Comparison of ENCODE assay signal across 19 cellular contexts in the genomic region with DNA sequence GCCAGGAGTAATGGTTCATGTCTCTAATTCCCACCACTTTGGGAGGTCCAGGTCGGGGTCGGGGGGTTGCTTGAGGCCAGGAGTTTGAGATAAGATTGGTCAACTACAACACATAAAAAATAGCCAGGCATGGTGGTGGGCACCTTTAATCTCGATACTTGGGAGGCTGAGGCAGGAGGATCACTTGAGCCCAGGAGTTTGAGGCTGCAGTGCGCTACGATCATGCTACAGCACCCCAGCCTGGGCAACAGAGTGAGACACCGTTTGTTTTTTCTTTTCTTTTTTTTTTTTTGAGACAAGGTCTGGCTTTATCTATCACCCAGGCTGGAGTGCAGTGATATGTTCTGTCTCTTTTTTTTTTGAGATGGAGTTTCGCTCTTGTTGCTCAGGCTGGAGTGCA. TPM values are rescaled to one million over a fixed set of nuclear protein-coding genes. Genes with fewer than 3 reads are reported as not detected.
DNase-seq lines count a peak whose midpoint lies in the region; ATAC-seq and TF ChIP-seq lines count a peak whose summit lies in the region.
"Had no signal": no experiment of that assay in that cellular context is flagged by ENCODE, and none has a peak within 500 bp of the region (broad histone marks: within the 10 kb centered on the region; RNA-seq: fewer than 3 reads in every experiment).

No MANE protein-coding gene starts in this region.

- H3K27me3 Mint-ChIP-seq in stimulated activated naive CD8-positive, alpha-beta T cell treated with anti-CD3 and anti-CD28 coated beads, Interleukin-15, Interleukin-2, amounts not matched to agents 100 ng/mL and 50 ng/mL, for 24 hours: no peaks in the 10 kb centered on the region
- no peaks in the 10 kb centered on the region for H3K27me3 Mint-ChIP-seq in stimulated activated naive CD8-positive, alpha-beta T cell treated with anti-CD3 and anti-CD28 coated beads, Interleukin-15, amount 100 ng/mL, for 72 hours
- H3K27me3 Mint-ChIP-seq in T-cell (no peaks in the 10 kb centered on the region), nephron (ENCODE audit: low read depth) (no peaks in the 10 kb centered on the region)

- TF ChIP-seq CTCF in nephron (IDR thresholded peaks at IDR 0.05; ENCODE audit: unreplicated experiment in 3 of 3): no peak

- no peak overlapping the region for H3K27ac Mint-ChIP-seq in stimulated activated naive CD8-positive, alpha-beta T cell treated with anti-CD3 and anti-CD28 coated beads, Interleukin-15, Interleukin-2, amounts not matched to agents 100 ng/mL and 50 ng/mL, for 24 hours
- H3K27ac Mint-ChIP-seq in stimulated activated naive CD8-positive, alpha-beta T cell treated with anti-CD3 and anti-CD28 coated beads, Interleukin-15, amount 100 ng/mL, for 72 hours: no peak overlapping the region
- H3K27ac Mint-ChIP-seq in T-cell (no peak overlapping the region), nephron (no peak overlapping the region)

- no peaks in the 10 kb centered on the region for H3K9me3 Mint-ChIP-seq in stimulated activated naive CD8-positive, alpha-beta T cell treated with anti-CD3 and anti-CD28 coated beads, Interleukin-15, Interleukin-2, amounts not matched to agents 100 ng/mL and 50 ng/mL, for 24 hours
- H3K9me3 Mint-ChIP-seq in stimulated activated naive CD8-positive, alpha-beta T cell treated with anti-CD3 and anti-CD28 coated beads, Interleukin-15, amount 100 ng/mL, for 72 hours: no peaks in the 10 kb centered on the region
- H3K9me3 Mint-ChIP-seq in T-cell (no peaks in the 10 kb centered on the region), nephron (no peaks in the 10 kb centered on the region)

- ATAC-seq in stimulated activated naive CD8-positive, alpha-beta T cell treated with anti-CD3 and anti-CD28 coated beads, Interleukin-15, amount 100 ng/mL, for 72 hours: no peak
- ATAC-seq in T-cell (replicated peaks in 1 of 4) (no peak), GM18907 (IDR thresholded peaks at IDR 0.05; ENCODE audit: unreplicated experiment) (no peak)

- peak overlapping the region; percentile 94 for H3K4me3 Mint-ChIP-seq in stimulated activated naive CD8-positive, alpha-beta T cell treated with anti-CD3 and anti-CD28 coated beads, Interleukin-15, Interleukin-2, amounts not matched to agents 100 ng/mL and 50 ng/mL, for 24 hours
- no peak overlapping the region for H3K4me3 Mint-ChIP-seq in stimulated activated naive CD8-positive, alpha-beta T cell treated with anti-CD3 and anti-CD28 coated beads, Interleukin-15, amount 100 ng/mL, for 72 hours
- peak overlapping the region in 2 of 3 donors; percentile 7 to 13 for H3K4me3 Mint-ChIP-seq in T-cell
- peak overlapping the region in 2 of 3 experiments; percentile 30 to 97 for H3K4me3 Mint-ChIP-seq in nephron

- peaks cover 38% of the 10 kb centered on the region for H3K4me1 Mint-ChIP-seq in stimulated activated naive CD8-positive, alpha-beta T cell treated with anti-CD3 and anti-CD28 coated beads, Interleukin-15, Interleukin-2, amounts not matched to agents 100 ng/mL and 50 ng/mL, for 24 hours (ENCODE audit: low read depth)
- H3K4me1 Mint-ChIP-seq in stimulated activated naive CD8-positive, alpha-beta T cell treated with anti-CD3 and anti-CD28 coated beads, Interleukin-15, amount 100 ng/mL, for 72 hours: peaks cover 37% of the 10 kb centered on the region
- H3K4me1 Mint-ChIP-seq in T-cell (peaks cover 31 to 45% (median 32%) of the 10 kb centered on the region in 3 donors), nephron (peaks cover 31% of the 10 kb centered on the region)

- H3K36me3 Mint-ChIP-seq in stimulated activated naive CD8-positive, alpha-beta T cell treated with anti-CD3 and anti-CD28 coated beads, Interleukin-15, Interleukin-2, amounts not matched to agents 100 ng/mL and 50 ng/mL, for 24 hours (ENCODE audit: low read depth): peaks cover 3% of the 10 kb centered on the region
- H3K36me3 Mint-ChIP-seq in T-cell (no peaks in the 10 kb centered on the region), nephron (ENCODE audit: low read depth) (no peaks in the 10 kb centered on the region)

- CTCF ChIA-PET in T-cell (lab: Charles Lee): interaction anchor here in 1 of 2 donors (0.7 kb wide), 1 partner anchor 688 kb away, joined by 5 read pairs; no protein-coding TSS in a partner anchor

- POLR2A ChIA-PET in T-cell (lab: Charles Lee): no interaction called here

- DNase-seq in stimulated activated naive CD8-positive, alpha-beta T cell treated with anti-CD3 and anti-CD28 coated beads, Interleukin-15, amount 100 ng/mL, for 72 hours: no peak
- no peak for DNase-seq in T-cell
- no peak for DNase-seq in HK-2 (ENCODE audit: unreplicated experiment)
- no peak for DNase-seq in NOMO-1 treated with dmso at 0.1 percent for 144 hours (lab: John Stamatoyannopoulos, UW; ENCODE audit: unreplicated experiment)
- DNase-seq: C1 segment of cervical spinal cord; DMS79 treated with DMSO at 0.1 percent for 48 hours; Kasumi-1; MM.1S; NCI-H1092; NCI-H146; NCI-H2029 treated with DMSO at 0.1 percent for 48 hours; NCI-H2171 treated with DMSO at 0.1 percent for 48 hours; NCI-H446 treated with DMSO at 0.1 percent for 48 hours; NK-92 treated with Interleukin-12 subunit alpha and Interleukin-12 subunit beta, amount 100 ng/mL, for 24 hours; OCI-M1; SHP77 had no signal

RNA-seq across cellular contexts. Expression of gene VPS33B, which starts 1.3 kb away (rescaled TPM):
- 10 to 100 TPM; 19.3 to 29.8 (median 26.0) TPM for total RNA-seq in T-cell

RNA-seq across cellular contexts. Expression of gene PRC1, which starts 29.4 kb away (rescaled TPM):
- total RNA-seq in T-cell: 10 to 100 TPM in 2 of 5 donors, 1 to 10 TPM in 3; 4.7 to 25.9 (median 6.8) TPM

Comparison
In these comparisons a context has a peak if more than half of its experiments do, and no peak if none do; other contexts are left out.
1. H3K4me3 Mint-ChIP-seq: peak in stimulated activated naive CD8-positive, alpha-beta T cell treated with anti-CD3 and anti-CD28 coated beads, Interleukin-15, Interleukin-2, amounts not matched to agents 100 ng/mL and 50 ng/mL, for 24 hours (single experiment), T-cell (2 of 3) and nephron (2 of 3); none in stimulated activated naive CD8-positive, alpha-beta T cell treated with anti-CD3 and anti-CD28 coated beads, Interleukin-15, amount 100 ng/mL, for 72 hours (0 of 2).